19 cellular contexts compared by ENCODE assay signal in the genomic region with DNA sequence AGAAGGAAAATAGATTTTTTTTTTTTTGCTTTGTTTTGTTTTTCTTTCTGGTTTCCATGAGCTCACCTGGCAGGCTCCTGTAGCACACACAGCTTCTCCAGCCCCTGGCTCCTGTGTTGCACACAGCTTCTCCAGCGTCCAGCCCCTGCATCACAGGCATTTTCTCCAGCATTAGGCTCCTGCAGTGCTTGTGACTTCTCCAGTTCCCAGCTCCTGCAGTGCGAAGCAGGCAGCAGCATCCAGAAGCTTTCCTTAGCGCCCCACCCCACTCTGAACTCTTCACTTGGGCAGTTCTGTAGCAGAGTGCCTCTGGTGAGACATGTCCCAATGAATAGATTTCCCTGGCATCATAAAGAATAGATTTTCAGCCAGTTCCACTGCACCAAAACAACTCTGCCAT. TPM values are rescaled to one million over a fixed set of nuclear protein-coding genes. Genes with fewer than 3 reads are reported as not detected.
DNase-seq lines count a peak whose midpoint lies in the region; ATAC-seq and TF ChIP-seq lines count a peak whose summit lies in the region.
"Had no signal": no experiment of that assay in that cellular context is flagged by ENCODE, and none has a peak within 500 bp of the region (broad histone marks: within the 10 kb centered on the region; RNA-seq: fewer than 3 reads in every experiment).

No MANE protein-coding gene starts in this region.

- no peak overlapping the region for H3K56ac ChIP-seq in H9 (ENCODE audit: insufficient read length, low read depth, low read length)

- no peak overlapping the region for H4K8ac ChIP-seq in H9 (replicated peaks; ENCODE audit: insufficient read length, low read depth, low read length)

- no peak overlapping the region for H2BK20ac ChIP-seq in H9 (ENCODE audit: low read depth, low read length, poor library complexity, severe bottlenecking)

- H3K4me3 Mint-ChIP-seq in H9 = no peak overlapping the region
- H3K4me3 Mint-ChIP-seq in activated T-helper 1 cell treated with anti-CD3 and anti-CD28 coated beads, Interleukin-12 subunit alpha, Interleukin-12 subunit beta, Interleukin-2, Interleukin-4 antibody, amounts not matched to agents 30 ng/mL and 10 ng/mL and 1 ng/mL, durations not matched to agents 14 hours and 24 hours and 36 hours = no peak overlapping the region
- H3K4me3 Mint-ChIP-seq: CD14-positive monocyte; HFFc6; T-helper 1 cell treated with Interleukin-12 subunit alpha and Interleukin-12 subunit beta and Interleukin-4 antibody, amounts not matched to agents 30 μg/mL and 1 μg/mL, for 36 hours had no signal

- no peak overlapping the region for H2BK5ac ChIP-seq in H9 (ENCODE audit: insufficient read length, low read length)

- H3K4me2 ChIP-seq in H9 (ENCODE audit: insufficient read depth, insufficient read length, low read length) = no peak overlapping the region

- H2BK15ac ChIP-seq in H9 (ENCODE audit: low read depth, low read length) = no peak overlapping the region

- no peaks in the 10 kb centered on the region for H3K36me3 Mint-ChIP-seq in H9 (ENCODE audit: insufficient read depth in 1 of 3, low read depth in 3 of 3)
- H3K36me3 Mint-ChIP-seq in activated T-helper 1 cell treated with anti-CD3 and anti-CD28 coated beads, Interleukin-12 subunit alpha, Interleukin-12 subunit beta, Interleukin-2, Interleukin-4 antibody, amounts not matched to agents 30 ng/mL and 10 ng/mL and 1 ng/mL, durations not matched to agents 14 hours and 24 hours and 36 hours (ENCODE audit: low read depth) = no peaks in the 10 kb centered on the region

- H3K9me3 ChIP-seq in H9 (ENCODE audit: control insufficient read depth, low read depth, low read length) = no peaks in the 10 kb centered on the region

- H3K9ac ChIP-seq in H9 (ENCODE audit: extremely low read depth, insufficient read length, low read length) = no peak overlapping the region

- no peaks in the 10 kb centered on the region for H3K27me3 ChIP-seq in H9 (ENCODE audit: insufficient read depth, low read length)

- H2BK12ac ChIP-seq in H9 (ENCODE audit: insufficient read length, low read depth, low read length) = no peak overlapping the region

- H4K91ac ChIP-seq in H9 (ENCODE audit: insufficient read length, low read depth, low read length) = no peak overlapping the region

- H3K79me2 ChIP-seq in H9 (ENCODE audit: insufficient read depth, low read length) = no peaks in the 10 kb centered on the region

- DNase-seq in D341Med (ENCODE audit: low spot score) (peak; percentile 17), H9 (peak; percentile 28), NCI-H2227 treated with DMSO at 0.1 percent for 48 hours (lab: John Stamatoyannopoulos, UW) (peak; percentile 71), iPS-NIHi7 (ENCODE audit: extremely low spot score) (peak; percentile 19), NCI-H187 (lab: John Stamatoyannopoulos, UW) (no peak)
- DNase-seq in activated T-helper 1 cell treated with anti-CD3 and anti-CD28 coated beads, Interleukin-12 subunit alpha, Interleukin-12 subunit beta, Interleukin-2, Interleukin-4 antibody, amounts not matched to agents 30 ng/mL and 10 ng/mL and 1 ng/mL, durations not matched to agents 14 hours and 24 hours and 36 hours (ENCODE audit: low spot score) = no peak
- DNase-seq: AML-193, DMS153, HFFc6, KG1, NCI-H1694, NCI-H524, OCI-M1, SHP77 treated with DMSO at 0.1 percent for 48 hours had no signal

- no peak overlapping the region for H2AK5ac ChIP-seq in H9 (ENCODE audit: insufficient read length, low read length)

- no peak overlapping the region; a peak in 1 of 7 replicates for H3K27ac Mint-ChIP-seq in H9
- no peak overlapping the region for H3K27ac Mint-ChIP-seq in activated T-helper 1 cell treated with anti-CD3 and anti-CD28 coated beads, Interleukin-12 subunit alpha, Interleukin-12 subunit beta, Interleukin-2, Interleukin-4 antibody, amounts not matched to agents 30 ng/mL and 10 ng/mL and 1 ng/mL, durations not matched to agents 14 hours and 24 hours and 36 hours
- H3K27ac Mint-ChIP-seq: CD14-positive monocyte; HFFc6; T-helper 1 cell treated with Interleukin-12 subunit alpha and Interleukin-12 subunit beta and Interleukin-4 antibody, amounts not matched to agents 30 μg/mL and 1 μg/mL, for 36 hours had no signal

- no peaks in the 10 kb centered on the region for H3K27me3 Mint-ChIP-seq in H9 (ENCODE audit: low read depth)
- H3K27me3 Mint-ChIP-seq in activated T-helper 1 cell treated with anti-CD3 and anti-CD28 coated beads, Interleukin-12 subunit alpha, Interleukin-12 subunit beta, Interleukin-2, Interleukin-4 antibody, amounts not matched to agents 30 ng/mL and 10 ng/mL and 1 ng/mL, durations not matched to agents 14 hours and 24 hours and 36 hours (ENCODE audit: insufficient read depth) = peaks cover 19% of the 10 kb centered on the region

- intact Hi-C loops in activated T-helper 1 cell treated with anti-CD3 and anti-CD28 coated beads, Interleukin-12 subunit alpha, Interleukin-12 subunit beta, Interleukin-2, Interleukin-4 antibody, amounts not matched to agents 30 ng/mL and 10 ng/mL and 1 ng/mL, durations not matched to agents 14 hours and 24 hours and 36 hours (cut with micrococcal nuclease) = no loop called here

- no peak overlapping the region for H3K27ac ChIP-seq in H9 (ENCODE audit: insufficient read length, low read depth, low read length)

- H3K79me1 ChIP-seq in H9 (ENCODE audit: insufficient read depth, low read depth, low read length, poor library complexity, severe bottlenecking) = no peaks in the 10 kb centered on the region

- H3T11ph ChIP-seq in H9 (ENCODE audit: low read length) = no peak overlapping the region

- no peaks in the 10 kb centered on the region for H3K23me2 ChIP-seq in H9 (ENCODE audit: insufficient read length, low read depth, low read length, poor library complexity, severe bottlenecking)

- no peak overlapping the region for H3K4ac ChIP-seq in H9 (ENCODE audit: low read depth, low read length)

- no peaks in the 10 kb centered on the region for H4K20me1 ChIP-seq in H9 (ENCODE audit: control insufficient read depth, insufficient read depth, insufficient read length)

- no peak overlapping the region for H4K5ac ChIP-seq in H9 (ENCODE audit: insufficient read length, low read depth, low read length)

- H3K9me3 Mint-ChIP-seq in H9 = no peaks in the 10 kb centered on the region
- H3K9me3 Mint-ChIP-seq in activated T-helper 1 cell treated with anti-CD3 and anti-CD28 coated beads, Interleukin-12 subunit alpha, Interleukin-12 subunit beta, Interleukin-2, Interleukin-4 antibody, amounts not matched to agents 30 ng/mL and 10 ng/mL and 1 ng/mL, durations not matched to agents 14 hours and 24 hours and 36 hours = no peaks in the 10 kb centered on the region
- H3K9me3 Mint-ChIP-seq: HFFc6; T-helper 1 cell treated with Interleukin-12 subunit alpha and Interleukin-12 subunit beta and Interleukin-4 antibody, amounts not matched to agents 30 μg/mL and 1 μg/mL, for 36 hours had no signal

- WGBS in H9 (ENCODE audit: extremely low coverage, insufficient read length, low lambda C conversion rate) = no CpG with 5 or more reads among the region's 3 CpGs

- no peak overlapping the region for H3K18ac ChIP-seq in H9 (ENCODE audit: insufficient read length, low read depth, low read length)

- H2BK120ac ChIP-seq in H9 (ENCODE audit: low read depth, low read length, poor library complexity, severe bottlenecking) = no peak overlapping the region

- no peak overlapping the region for H2AFZ ChIP-seq in H9 (ENCODE audit: low read length)

- no peak overlapping the region for H3K14ac ChIP-seq in H9 (ENCODE audit: insufficient read depth, low read length)

- ATAC-seq in GM21717 (IDR thresholded peaks at IDR 0.05; ENCODE audit: unreplicated experiment) = no peak
- ATAC-seq: HepG2 had no signal

- no peak for TF ChIP-seq CTCF in H9 (conservative IDR thresholded peaks at IDR 0.05)

- H3K4me1 Mint-ChIP-seq in H9 = peaks cover 9 to 15% of the 10 kb centered on the region in 2 experiments
- peaks cover 4% of the 10 kb centered on the region for H3K4me1 Mint-ChIP-seq in activated T-helper 1 cell treated with anti-CD3 and anti-CD28 coated beads, Interleukin-12 subunit alpha, Interleukin-12 subunit beta, Interleukin-2, Interleukin-4 antibody, amounts not matched to agents 30 ng/mL and 10 ng/mL and 1 ng/mL, durations not matched to agents 14 hours and 24 hours and 36 hours (ENCODE audit: low read depth)

- no peak overlapping the region for H3K23ac ChIP-seq in H9 (ENCODE audit: insufficient read length, low read depth, low read length)

- no peaks in the 10 kb centered on the region for H3K4me1 ChIP-seq in H9 (ENCODE audit: insufficient read depth, low read length)

RNA-seq across cellular contexts. Expression of a gene that starts 5.5 kb away (rescaled TPM):
- total RNA-seq in H9 (2021) = 0.59 and 0.79 TPM in 2 replicates
- not detected in 2 replicates for total RNA-seq in activated T-helper 1 cell treated with anti-CD3 and anti-CD28 coated beads, Interleukin-12 subunit alpha, Interleukin-12 subunit beta, Interleukin-2, Interleukin-4 antibody, amounts not matched to agents 30 ng/mL and 10 ng/mL and 1 ng/mL, durations not matched to agents 14 hours and 24 hours and 36 hours
- total RNA-seq: HepG2, HFFc6, RPMI7951 had no signal

Comparison
In these comparisons a context has a peak if more than half of its experiments do, and no peak if none do; other contexts are left out.
1. DNase-seq: peak in D341Med (single experiment), H9 (single experiment), NCI-H2227 treated with DMSO at 0.1 percent for 48 hours (single experiment) and iPS-NIHi7 (single experiment); none in activated T-helper 1 cell treated with anti-CD3 and anti-CD28 coated beads, Interleukin-12 subunit alpha, Interleukin-12 subunit beta, Interleukin-2, Interleukin-4 antibody, amounts not matched to agents 30 ng/mL and 10 ng/mL and 1 ng/mL, durations not matched to agents 14 hours and 24 hours and 36 hours (single experiment) and NCI-H187 (0 of 2).